ENCODE assay signal across 25 cellular contexts in the genomic region with DNA sequence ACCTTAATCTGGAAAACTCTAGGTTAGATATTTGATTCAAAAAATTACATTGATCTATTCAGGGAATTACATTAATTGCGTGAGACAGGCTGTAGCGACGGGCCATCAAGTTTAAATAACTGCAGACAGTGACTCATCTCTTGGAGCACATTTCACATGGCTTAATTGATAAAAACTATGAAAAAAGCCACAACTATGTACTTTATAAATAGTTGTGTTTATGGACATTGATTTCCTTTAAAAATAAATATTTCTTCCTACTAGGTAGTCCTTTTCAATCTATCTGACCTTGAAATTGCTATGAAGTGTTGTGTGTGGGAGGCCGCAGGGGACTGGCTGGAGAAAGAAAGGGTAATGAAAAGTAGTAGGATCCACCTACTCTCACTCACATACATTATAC.
DNase-seq lines count a peak whose midpoint lies in the region; ATAC-seq, FAIRE-seq and TF ChIP-seq lines count a peak whose summit lies in the region.
"Had no signal": no experiment of that assay in that cellular context is flagged by ENCODE, and none has a peak within 500 bp of the region (broad histone marks: within the 10 kb centered on the region; RNA-seq: fewer than 3 reads in every experiment).

No MANE protein-coding gene starts in this region.

- H3K9me3 ChIP-seq in skeletal muscle satellite cell (replicated peaks; ENCODE audit: low read length) (no peaks in the 10 kb centered on the region), upper lobe of right lung (no peaks in the 10 kb centered on the region)
- H3K9me3 ChIP-seq: sigmoid colon, tibial nerve had no signal

- peak; percentile 60 for DNase-seq in EL
- peak; percentile 14 for DNase-seq in RWPE1 (ENCODE audit: low spot score)
- DNase-seq in fibroblast of gingiva (ENCODE audit: low read depth) = peak; percentile 45
- no peak for DNase-seq in upper lobe of right lung
- no peak for DNase-seq in Right ventricle myocardium superior
- DNase-seq in H54 (ENCODE audit: insufficient read length, low spot score) = no peak
- DNase-seq: activated CD4-positive, alpha-beta T cell treated with anti-CD3 and anti-CD28 coated beads for 4 hours; activated CD8-positive, alpha-beta memory T cell treated with anti-CD3 and anti-CD28 coated beads, Interleukin-2, amount 10 ng/mL, durations not matched to agents 7 days and 5 days; amniotic stem cell; C1 segment of cervical spinal cord; cerebellar nuclear complex; effector memory CD4-positive, alpha-beta T cell; naive thymus-derived CD8-positive, alpha-beta T cell; NCI-H1930; NCI-H446 treated with DMSO at 0.1 percent for 48 hours; NK-92 treated with Interleukin-12 subunit alpha and Interleukin-12 subunit beta, amount 100 ng/mL, for 24 hours; sigmoid colon; stimulated activated CD4-positive, alpha-beta T cell treated with anti-CD3 and anti-CD28 coated beads, Interleukin-1b, Interleukin-23, amount 100 ng/mL, for 48 hours had no signal

- CTCF ChIA-PET in RWPE1 (lab: Yijun Ruan, JAX) = no interaction called here

- H3K4me2 ChIP-seq in skeletal muscle satellite cell (ENCODE audit: low read length) = peak overlapping the region; percentile 28

- no peaks in the 10 kb centered on the region for H3K36me3 ChIP-seq in skeletal muscle satellite cell (ENCODE audit: insufficient read depth, low read length)
- H3K36me3 ChIP-seq in upper lobe of right lung = no peaks in the 10 kb centered on the region
- H3K36me3 ChIP-seq: sigmoid colon, tibial nerve had no signal

- H3K9ac ChIP-seq in skeletal muscle satellite cell (ENCODE audit: low read depth, low read length) = peak overlapping the region; percentile 44
- H3K9ac ChIP-seq: parathyroid adenoma had no signal

- POLR2A ChIA-PET in RWPE1 (lab: Yijun Ruan, JAX; ENCODE audit: low non-redundant PET) = no interaction called here

- TF ChIP-seq POLR2A in H54 (IDR thresholded peaks at IDR 0.05; ENCODE audit: low read depth, low read length) = no peak

- H3K4me1 ChIP-seq in skeletal muscle satellite cell (ENCODE audit: control insufficient read depth, insufficient read depth, low read length) (peaks cover 33% of the 10 kb centered on the region), upper lobe of right lung (no peaks in the 10 kb centered on the region)
- H3K4me1 ChIP-seq: parathyroid adenoma had no signal

- TF ChIP-seq CTCF in RWPE1 (conservative IDR thresholded peaks at IDR 0.05; ENCODE audit: low read depth) (no peak), upper lobe of right lung (IDR thresholded peaks at IDR 0.05) (no peak)

- no peak for FAIRE-seq in H54 (lab: Jason Lieb, UNC)
- FAIRE-seq: GM12892, TTC549 had no signal

- H3K27me3 ChIP-seq in skeletal muscle satellite cell (ENCODE audit: control insufficient read depth, insufficient read depth, low read length) (no peaks in the 10 kb centered on the region), upper lobe of right lung (no peaks in the 10 kb centered on the region)
- H3K27me3 ChIP-seq: sigmoid colon, tibial nerve had no signal

- intact Hi-C loops in upper lobe of right lung (cut with DNase I) (no loop called here), Right ventricle myocardium superior (cut with DNase I) (no loop called here)

- no peak for ATAC-seq in upper lobe of right lung
- ATAC-seq in Right ventricle myocardium superior (ENCODE audit: poor library complexity) = no peak
- ATAC-seq: activated CD8-positive, alpha-beta memory T cell treated with anti-CD3 and anti-CD28 coated beads, Interleukin-2, amount 10 ng/mL, durations not matched to agents 7 days and 5 days; HCT116; naive thymus-derived CD8-positive, alpha-beta T cell had no signal

- H3K27ac ChIP-seq in RWPE1 (no peak overlapping the region), upper lobe of right lung (no peak overlapping the region)
- H3K27ac ChIP-seq: HL-60, parathyroid adenoma, sigmoid colon, tibial nerve had no signal

- H3K4me3 ChIP-seq in skeletal muscle satellite cell (ENCODE audit: low read length) (no peak overlapping the region), upper lobe of right lung (no peak overlapping the region)
- H3K4me3 ChIP-seq: sigmoid colon, tibial nerve had no signal

Comparison
In these comparisons a context has a peak if more than half of its experiments do, and no peak if none do; other contexts are left out.
1. DNase-seq: peak in EL (single experiment), RWPE1 (single experiment) and fibroblast of gingiva (single experiment); none in upper lobe of right lung (single experiment), Right ventricle myocardium superior (single experiment) and H54 (single experiment).